Comparison of ENCODE assay signal across 16 cellular contexts in the genomic region with DNA sequence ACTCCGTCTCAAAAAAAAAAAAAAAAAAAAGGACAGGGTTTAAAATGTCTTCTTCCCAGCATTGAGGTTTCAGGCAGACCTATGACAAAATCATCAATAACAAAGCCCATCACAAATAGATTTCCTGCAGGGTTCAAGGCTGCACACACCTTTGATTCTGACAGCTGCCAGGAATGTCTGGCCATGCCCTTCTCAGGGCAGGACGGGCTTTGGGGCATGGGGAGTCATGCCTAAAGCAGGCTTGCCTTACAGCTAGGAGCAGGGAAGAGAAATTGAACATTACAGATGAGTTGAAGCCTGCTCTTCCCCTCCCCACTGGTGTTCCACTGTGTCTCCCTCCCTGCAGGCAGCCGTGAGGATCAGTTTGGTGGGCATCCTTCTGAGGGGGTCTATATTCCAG. TPM values are rescaled to one million over a fixed set of nuclear protein-coding genes. Genes with fewer than 3 reads are reported as not detected.
DNase-seq lines count a peak whose midpoint lies in the region; ATAC-seq and TF ChIP-seq lines count a peak whose summit lies in the region.
"Had no signal": no experiment of that assay in that cellular context is flagged by ENCODE, and none has a peak within 500 bp of the region (broad histone marks: within the 10 kb centered on the region; RNA-seq: fewer than 3 reads in every experiment).

No MANE protein-coding gene starts in this region.

- H3K18ac ChIP-seq in H9 (ENCODE audit: insufficient read length, low read depth, low read length) (peak overlapping the region; percentile 53), trophoblast cell (ENCODE audit: low read length) (no peak overlapping the region)

- intact Hi-C loops in activated CD4-positive, alpha-beta T cell treated with anti-CD3 and anti-CD28 coated beads for 36 hours (cut with DNase I, micrococcal nuclease), result no loop called here

- peaks cover 16% of the 10 kb centered on the region for H3K27me3 Mint-ChIP-seq in H9 (ENCODE audit: low read depth)
- peaks cover 10% of the 10 kb centered on the region for H3K27me3 Mint-ChIP-seq in activated CD4-positive, alpha-beta T cell treated with anti-CD3 and anti-CD28 coated beads for 36 hours
- H3K27me3 Mint-ChIP-seq: CD8-positive, alpha-beta memory T cell; IgD-negative memory B cell had no signal

- H3K4me1 ChIP-seq in BLaER1 (peaks cover 77% of the 10 kb centered on the region), H9 (ENCODE audit: insufficient read depth, low read length) (no peaks in the 10 kb centered on the region; the same call in 1 of the 2 replicates), trophoblast cell (ENCODE audit: control insufficient read depth in 1 of 2, insufficient read depth in 2 of 2, low read length in 2 of 2) (peaks cover 3 to 7% of the 10 kb centered on the region in 2 experiments)

- no peak for DNase-seq in H9
- DNase-seq in trophoblast cell, result peak; percentile 65 to 66
- DNase-seq in nucleus accumbens (lab: John Stamatoyannopoulos, UW), result no peak
- DNase-seq in inferior parietal cortex (ENCODE audit: extremely low spot score), result no peak
- no peak for DNase-seq in activated CD4-positive, alpha-beta T cell treated with anti-CD3 and anti-CD28 coated beads for 36 hours
- no peak for DNase-seq in NCI-H1417 (lab: John Stamatoyannopoulos, UW)
- DNase-seq: 8988T; C1 segment of cervical spinal cord; CD4-positive, CD25-positive, alpha-beta regulatory T cell; CD8-positive, alpha-beta memory T cell; GDM1; GM23248; HCEC 1CT had no signal

- TF ChIP-seq CTCF in H9 (conservative IDR thresholded peaks at IDR 0.05) (no peak), VCaP (conservative IDR thresholded peaks at IDR 0.05) (no peak)

- no peak overlapping the region for H4K91ac ChIP-seq in H9 (ENCODE audit: insufficient read length, low read depth, low read length)
- no peak overlapping the region for H4K91ac ChIP-seq in trophoblast cell (ENCODE audit: low read depth, low read length)

- H4K8ac ChIP-seq in H9 (replicated peaks; ENCODE audit: insufficient read length, low read depth, low read length) (no peak overlapping the region), trophoblast cell (ENCODE audit: low read depth, low read length) (no peak overlapping the region)

- peaks cover 3% of the 10 kb centered on the region in 2 experiments; a peak in 3 of 5 replicates for H3K9me3 Mint-ChIP-seq in H9
- no peaks in the 10 kb centered on the region for H3K9me3 Mint-ChIP-seq in activated CD4-positive, alpha-beta T cell treated with anti-CD3 and anti-CD28 coated beads for 36 hours (ENCODE audit: low read depth)
- H3K9me3 Mint-ChIP-seq: CD8-positive, alpha-beta memory T cell; IgD-negative memory B cell had no signal

- H2BK120ac ChIP-seq in H9 (ENCODE audit: low read depth, low read length, poor library complexity, severe bottlenecking) (no peak overlapping the region), trophoblast cell (ENCODE audit: insufficient read depth, low read length, poor library complexity) (no peak overlapping the region)

- H2AFZ ChIP-seq in H9 (ENCODE audit: low read length) (no peak overlapping the region), trophoblast cell (ENCODE audit: insufficient read depth, low read length, poor library complexity) (no peak overlapping the region)
- H2AFZ ChIP-seq: GM23248 had no signal

- no CpG with 5 or more reads among the region's 3 CpGs for WGBS in H9 (ENCODE audit: extremely low coverage, insufficient read length, low lambda C conversion rate)
- WGBS in trophoblast cell (ENCODE audit: extremely low coverage, insufficient coverage, insufficient read length), result no CpG with 5 or more reads among the region's 3 CpGs

- H3K27me3 ChIP-seq in BLaER1 (no peaks in the 10 kb centered on the region), H9 (ENCODE audit: insufficient read depth, low read length) (no peaks in the 10 kb centered on the region; the same call in 1 of the 2 replicates), trophoblast cell (ENCODE audit: insufficient read depth, low read length) (no peaks in the 10 kb centered on the region)

- no peak for ATAC-seq in activated CD4-positive, alpha-beta T cell treated with anti-CD3 and anti-CD28 coated beads for 36 hours

- H3K79me1 ChIP-seq in H9 (ENCODE audit: insufficient read depth, low read depth, low read length, poor library complexity, severe bottlenecking) (no peaks in the 10 kb centered on the region), trophoblast cell (ENCODE audit: low read length) (peaks cover 6% of the 10 kb centered on the region)

- no peak overlapping the region for H2BK15ac ChIP-seq in H9 (ENCODE audit: low read depth, low read length)

- CTCF ChIA-PET in activated CD4-positive, alpha-beta T cell treated with anti-CD3 and anti-CD28 coated beads for 36 hours (lab: Charles Lee), result no interaction called here

- no peak overlapping the region for H3T11ph ChIP-seq in H9 (ENCODE audit: low read length)

- H4K20me1 ChIP-seq in BLaER1 (0 out of 2 replicates have a peak, but pooled peaks cover 7% of the 10 kb centered on the region), H9 (ENCODE audit: control insufficient read depth, insufficient read depth, insufficient read length) (no peaks in the 10 kb centered on the region)

- H3K9me3 ChIP-seq in BLaER1 (no peaks in the 10 kb centered on the region), H9 (ENCODE audit: control insufficient read depth, low read depth, low read length) (no peaks in the 10 kb centered on the region), trophoblast cell (ENCODE audit: insufficient read depth, low read depth, low read length) (no peaks in the 10 kb centered on the region)

- no peak overlapping the region; the same call in 1 of the 2 replicates for H3K27ac ChIP-seq in BLaER1
- H3K27ac ChIP-seq in H9 (ENCODE audit: insufficient read length, low read depth, low read length), result no peak overlapping the region
- H3K27ac ChIP-seq in VCaP, result peak overlapping the region; percentile 86
- H3K27ac ChIP-seq in trophoblast cell (ENCODE audit: low read depth, low read length), result no peak overlapping the region
- H3K27ac ChIP-seq: GM23248 had no signal

- peaks cover 0 to 4% (median 3%) of the 10 kb centered on the region in 3 experiments; a peak in 3 of 7 replicates for H3K36me3 Mint-ChIP-seq in H9 (ENCODE audit: insufficient read depth in 1 of 3, low read depth in 3 of 3)
- H3K36me3 Mint-ChIP-seq in activated CD4-positive, alpha-beta T cell treated with anti-CD3 and anti-CD28 coated beads for 36 hours (ENCODE audit: low read depth), result no peaks in the 10 kb centered on the region
- H3K36me3 Mint-ChIP-seq: CD4-positive, CD25-positive, alpha-beta regulatory T cell; CD8-positive, alpha-beta memory T cell; IgD-negative memory B cell had no signal

- H3K9ac ChIP-seq in BLaER1 (peak overlapping the region; percentile 32; the same call in 1 of the 2 replicates), H9 (ENCODE audit: extremely low read depth, insufficient read length, low read length) (no peak overlapping the region), trophoblast cell (ENCODE audit: low read length) (no peak overlapping the region)
- H3K9ac ChIP-seq: GM23248 had no signal

- H3K4me2 ChIP-seq in BLaER1 (peak overlapping the region; percentile 57), H9 (ENCODE audit: insufficient read depth, insufficient read length, low read length) (no peak overlapping the region), trophoblast cell (ENCODE audit: low read length) (no peak overlapping the region)

- H2BK20ac ChIP-seq in H9 (ENCODE audit: low read depth, low read length, poor library complexity, severe bottlenecking), result no peak overlapping the region

- no peak overlapping the region for H3K4ac ChIP-seq in H9 (ENCODE audit: low read depth, low read length)
- no peak overlapping the region for H3K4ac ChIP-seq in trophoblast cell (ENCODE audit: low read depth, low read length)

- H2BK12ac ChIP-seq in H9 (ENCODE audit: insufficient read length, low read depth, low read length) (no peak overlapping the region), trophoblast cell (ENCODE audit: low read length) (no peak overlapping the region)

- H3K79me2 ChIP-seq in H9 (ENCODE audit: insufficient read depth, low read length) (no peaks in the 10 kb centered on the region), trophoblast cell (ENCODE audit: control insufficient read depth, insufficient read depth, low read length, poor library complexity) (no peaks in the 10 kb centered on the region)

- peak overlapping the region; percentile 77 for H2AK5ac ChIP-seq in H9 (ENCODE audit: insufficient read length, low read length)
- no peak overlapping the region for H2AK5ac ChIP-seq in trophoblast cell (ENCODE audit: low read length)

- H3K23me2 ChIP-seq in H9 (ENCODE audit: insufficient read length, low read depth, low read length, poor library complexity, severe bottlenecking), result peaks cover 8% of the 10 kb centered on the region

- H3K4me1 Mint-ChIP-seq in H9, result peaks cover 27% of the 10 kb centered on the region in 2 experiments
- H3K4me1 Mint-ChIP-seq in activated CD4-positive, alpha-beta T cell treated with anti-CD3 and anti-CD28 coated beads for 36 hours, result peaks cover 15% of the 10 kb centered on the region

- peaks cover 23% of the 10 kb centered on the region for H3K36me3 ChIP-seq in BLaER1
- H3K36me3 ChIP-seq in trophoblast cell (ENCODE audit: control insufficient read depth in 1 of 2, insufficient read depth in 2 of 2, low read length in 2 of 2), result no peaks in the 10 kb centered on the region

- H3K23ac ChIP-seq in H9 (ENCODE audit: insufficient read length, low read depth, low read length), result no peak overlapping the region
- no peak overlapping the region for H3K23ac ChIP-seq in trophoblast cell (ENCODE audit: low read length)

- H3K27ac Mint-ChIP-seq in H9, result peak overlapping the region in 1 of 3 experiments; percentile 24; a peak in 1 of 7 replicates
- no peak overlapping the region for H3K27ac Mint-ChIP-seq in activated CD4-positive, alpha-beta T cell treated with anti-CD3 and anti-CD28 coated beads for 36 hours

- H3K4me3 ChIP-seq in BLaER1 (no peak overlapping the region), trophoblast cell (ENCODE audit: low read depth, low read length) (no peak overlapping the region)
- H3K4me3 ChIP-seq: GM23248 had no signal

- no peak overlapping the region for H3K4me3 Mint-ChIP-seq in H9
- no peak overlapping the region for H3K4me3 Mint-ChIP-seq in activated CD4-positive, alpha-beta T cell treated with anti-CD3 and anti-CD28 coated beads for 36 hours
- H3K4me3 Mint-ChIP-seq: CD4-positive, CD25-positive, alpha-beta regulatory T cell; CD8-positive, alpha-beta memory T cell; IgD-negative memory B cell had no signal

- no peak overlapping the region for H4K12ac ChIP-seq in trophoblast cell (ENCODE audit: low read depth, low read length)

- no peak overlapping the region for H2BK5ac ChIP-seq in H9 (ENCODE audit: insufficient read length, low read length)
- no peak overlapping the region for H2BK5ac ChIP-seq in trophoblast cell (ENCODE audit: low read depth, low read length, poor library complexity)

- POLR2A ChIA-PET in activated CD4-positive, alpha-beta T cell treated with anti-CD3 and anti-CD28 coated beads for 36 hours (lab: Charles Lee), result no interaction called here

- no peak overlapping the region for H3K56ac ChIP-seq in H9 (ENCODE audit: insufficient read length, low read depth, low read length)

- H4K5ac ChIP-seq in H9 (ENCODE audit: insufficient read length, low read depth, low read length), result no peak overlapping the region

- no peak overlapping the region for H3K14ac ChIP-seq in H9 (ENCODE audit: insufficient read depth, low read length)
- H3K14ac ChIP-seq in trophoblast cell (ENCODE audit: low read length), result no peak overlapping the region

RNA-seq across cellular contexts. Expression of a gene that starts 3.7 kb away (rescaled TPM):
- total RNA-seq in H9 (2021), result 4.8 and 5.4 TPM in 2 replicates
- polyA plus RNA-seq in trophoblast cell (2013), result 0.59 and 0.82 TPM in 2 replicates
- total RNA-seq in activated CD4-positive, alpha-beta T cell treated with anti-CD3 and anti-CD28 coated beads for 36 hours, result 1 to 10 TPM; 3.0 to 3.6 TPM
- total RNA-seq: CD4-positive, CD25-positive, alpha-beta regulatory T cell had no signal
- polyA plus RNA-seq: CD8-positive, alpha-beta memory T cell had no signal

RNA-seq across cellular contexts. Expression of a gene that starts 34.4 kb away (rescaled TPM):
- 73.5 and 75.8 TPM in 2 replicates for total RNA-seq in H9 (2021)
- 25.2 and 26.2 TPM in 2 replicates for polyA plus RNA-seq in trophoblast cell (2013)
- total RNA-seq in activated CD4-positive, alpha-beta T cell treated with anti-CD3 and anti-CD28 coated beads for 36 hours, result 10 to 100 TPM; 38.0 to 56.5 TPM

Comparison
In these comparisons a context has a peak if more than half of its experiments do, and no peak if none do; other contexts are left out.
1. DNase-seq: peak in trophoblast cell (2 of 2); none in H9 (single experiment), nucleus accumbens (0 of 56), inferior parietal cortex (single experiment), activated CD4-positive, alpha-beta T cell treated with anti-CD3 and anti-CD28 coated beads for 36 hours (single experiment) and NCI-H1417 (0 of 3).